8 cellular contexts compared by ENCODE assay signal in genomic region chr4:71187399-71188196, GRCh38.
DNase-seq lines count a peak whose midpoint lies in the region; ATAC-seq and TF ChIP-seq lines count a peak whose summit lies in the region.

No MANE protein-coding gene starts in this region.

- H3K27ac ChIP-seq in iPS DF 6.9 (ENCODE audit: low read length) (no peak overlapping the region), sigmoid colon (peak overlapping the region; percentile 71 to 79 (median 77))

- H3K4me1 ChIP-seq in iPS DF 6.9 (ENCODE audit: control insufficient read depth, insufficient read depth, low read length): peaks cover 2% of the 10 kb centered on the region; the same call in 1 of the 2 replicates
- peaks cover 0 to 12% (median 7%) of the 10 kb centered on the region in 4 donors for H3K4me1 ChIP-seq in sigmoid colon

- TF ChIP-seq EP300 in sigmoid colon (IDR thresholded peaks at IDR 0.05): no peak

- TF ChIP-seq CTCF in AG04449 (IDR thresholded peaks at IDR 0.05; ENCODE audit: insufficient read depth, low read length, missing control alignments) (no peak), sigmoid colon (IDR thresholded peaks at IDR 0.05) (no peak)

- ATAC-seq in GM19351 (IDR thresholded peaks at IDR 0.05; ENCODE audit: unreplicated experiment) (peak; percentile 19), HG02571 (IDR thresholded peaks at IDR 0.05; ENCODE audit: unreplicated experiment) (no peak)

- DNase-seq in AG04449 (ENCODE audit: low read depth, low spot score) (no peak), NCI-H524 (lab: John Stamatoyannopoulos, UW) (peak; percentile 44 to 46), anterior cingulate cortex (lab: John Stamatoyannopoulos, UW) (peak in 34 of 58 donors; percentile 2 to 56 (median 20)), iPS DF 6.9 (ENCODE audit: low read depth, low spot score) (no peak), sigmoid colon (peak; percentile 68), SK-N-DZ (ENCODE audit: low spot score) (no peak)

- WGBS in iPS DF 6.9 (ENCODE audit: insufficient coverage, insufficient read length): no CpG with 5 or more reads among the region's 46 CpGs
- WGBS in sigmoid colon, 2 donors: 1% methylated on average over 46 of the region's 46 CpGs

- POLR2A ChIA-PET in AG04449 (lab: Yijun Ruan, JAX): interaction anchor here (0.6 to 1.0 kb wide), 2 partner anchors 8 to 446 kb away, joined by 3 read pairs; no protein-coding TSS in a partner anchor

- intact Hi-C loops in sigmoid colon (cut with DNase I): no loop called here

- H3K36me3 ChIP-seq in iPS DF 6.9 (ENCODE audit: control insufficient read depth, insufficient read depth, low read length) (no peaks in the 10 kb centered on the region), sigmoid colon (no peaks in the 10 kb centered on the region)

- peak overlapping the region; percentile 81 for H3K4me3 ChIP-seq in AG04449 (ENCODE audit: low read depth, low read length)
- peak overlapping the region; percentile 81; the same call in 1 of the 2 replicates for H3K4me3 ChIP-seq in iPS DF 6.9 (ENCODE audit: low read length)
- H3K4me3 ChIP-seq in sigmoid colon: peak overlapping the region; percentile 52 to 82 (median 60)

- H3K9me3 ChIP-seq in iPS DF 6.9 (ENCODE audit: control insufficient read depth, insufficient read depth, low read length): no peaks in the 10 kb centered on the region
- H3K9me3 ChIP-seq in sigmoid colon: no peaks in the 10 kb centered on the region

- H3K27me3 ChIP-seq in iPS DF 6.9 (ENCODE audit: control insufficient read depth, insufficient read depth, low read length): peaks cover 8% of the 10 kb centered on the region; the same call in 1 of the 2 replicates
- peaks cover 0 to 6% (median 0%) of the 10 kb centered on the region in 3 donors for H3K27me3 ChIP-seq in sigmoid colon

- CTCF ChIA-PET in AG04449 (lab: Yijun Ruan, JAX): interaction anchor here (0.9 to 5.2 kb wide), 11 partner anchors 8 to 536 kb away, joined by 3 to 30 read pairs (median 4); no protein-coding TSS in a partner anchor

- TF ChIP-seq POLR2A in sigmoid colon (IDR thresholded peaks at IDR 0.05): no peak

Comparison
In these comparisons a context has a peak if more than half of its experiments do, and no peak if none do; other contexts are left out.
1. DNase-seq: peak in NCI-H524 (2 of 2), anterior cingulate cortex (34 of 58) and sigmoid colon (single experiment); none in AG04449 (single experiment), iPS DF 6.9 (single experiment) and SK-N-DZ (single experiment).
2. Peak in every context shown above with its lines, with median percentiles within 50 percentile points of each other: H3K4me3 ChIP-seq.